In the genomic region with DNA sequence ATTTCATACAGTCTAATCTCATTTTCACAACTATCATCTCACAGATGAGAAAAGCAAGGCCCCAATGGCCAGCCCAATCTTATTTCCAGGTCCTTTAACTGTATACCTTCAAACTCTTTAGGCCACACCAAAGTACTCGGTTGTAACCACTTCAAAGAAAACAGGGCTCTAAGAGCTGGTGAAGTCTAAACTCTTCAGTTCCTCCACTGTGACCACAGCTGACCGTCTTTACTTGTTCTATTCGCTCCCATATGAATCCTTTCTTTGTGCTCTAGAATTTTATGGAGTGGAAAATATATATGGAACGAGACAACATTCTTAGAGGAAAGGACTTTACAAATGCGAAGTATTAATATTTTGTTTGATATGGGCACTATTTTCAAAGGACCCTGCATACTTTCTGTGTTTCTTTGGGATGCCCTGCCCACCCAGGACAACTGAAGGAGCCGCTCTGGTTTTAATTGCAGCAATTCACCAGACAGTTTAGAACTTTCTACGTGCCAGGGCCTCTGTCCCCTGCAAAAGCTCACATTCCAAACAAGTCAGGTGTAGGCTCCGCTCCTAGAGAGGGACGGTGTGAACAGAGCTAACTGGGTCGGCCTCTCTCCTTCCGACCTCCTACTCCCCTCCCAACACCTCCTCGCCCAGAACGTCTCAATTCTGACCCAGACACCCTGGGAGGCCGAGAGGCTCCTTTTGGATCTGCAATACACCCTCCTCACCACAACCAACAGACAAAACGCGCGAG, we compare ENCODE assay signal across 8 cellular contexts. TPM values are rescaled to one million over a fixed set of nuclear protein-coding genes. Genes with fewer than 3 reads are reported as not detected.
DNase-seq lines count a peak whose midpoint lies in the region; ATAC-seq and TF ChIP-seq lines count a peak whose summit lies in the region.

No MANE protein-coding gene starts in this region.

- H3K27me3 ChIP-seq in fibroblast of lung (ENCODE audit: control insufficient read depth, insufficient read depth, low read length): no peaks in the 10 kb centered on the region

- H3K27ac ChIP-seq in SK-N-MC (peak overlapping the region; percentile 8), fibroblast of lung (ENCODE audit: insufficient read depth, low read length) (peak overlapping the region; percentile 84)

- H3K36me3 ChIP-seq in SK-N-MC (ENCODE audit: insufficient read depth, low read length) (no peaks in the 10 kb centered on the region), fibroblast of lung (ENCODE audit: control insufficient read depth, insufficient read depth, low read length) (no peaks in the 10 kb centered on the region)

- no peaks in the 10 kb centered on the region for H3K9me3 Mint-ChIP-seq in osteocyte (ENCODE audit: unreplicated experiment)

- peak overlapping the region; percentile 92 for H3K27ac Mint-ChIP-seq in osteocyte (ENCODE audit: unreplicated experiment)

- H3K4me3 ChIP-seq in SK-N-MC: peak overlapping the region; percentile 77
- peak overlapping the region; percentile 57 to 87 (median 64) for H3K4me3 ChIP-seq in fibroblast of lung (replicated peaks in 1 of 4; ENCODE audit: control extremely low read depth in 1 of 4, insufficient read depth in 1 of 4, low read depth in 3 of 4, low read length in 4 of 4)

- ATAC-seq in GM19455 (IDR thresholded peaks at IDR 0.05; ENCODE audit: unreplicated experiment): no peak

- H3K9me3 ChIP-seq in SK-N-MC (ENCODE audit: low read depth, low read length) (no peaks in the 10 kb centered on the region), fibroblast of lung (ENCODE audit: control insufficient read depth, insufficient read depth, low read depth, low read length) (no peaks in the 10 kb centered on the region)

- peaks cover 6% of the 10 kb centered on the region for H3K79me2 ChIP-seq in fibroblast of lung (ENCODE audit: control insufficient read depth, insufficient read depth, low read length)

- H3K4me3 Mint-ChIP-seq in osteocyte (ENCODE audit: unreplicated experiment): peak overlapping the region; percentile 83

- peaks cover 67% of the 10 kb centered on the region for H3K4me1 Mint-ChIP-seq in osteocyte (ENCODE audit: unreplicated experiment)

- H3K4me1 ChIP-seq in fibroblast of lung (ENCODE audit: control insufficient read depth, extremely low read depth, insufficient read depth, low read length): peaks cover 49% of the 10 kb centered on the region

- no peak overlapping the region for H2AFZ ChIP-seq in fibroblast of lung (ENCODE audit: low read length)

- H3K4me2 ChIP-seq in fibroblast of lung (ENCODE audit: extremely low read depth, insufficient read depth, low read length): peak overlapping the region; percentile 83

- no peaks in the 10 kb centered on the region for H3K27me3 Mint-ChIP-seq in osteocyte (ENCODE audit: unreplicated experiment)

- DNase-seq in 8988T (peak; percentile 58), GM20000 (ENCODE audit: low spot score) (peak; percentile 55), SK-N-MC (ENCODE audit: low read depth, low spot score) (no peak), fibroblast of lung (ENCODE audit: low read depth in 2 of 2) (no peak), osteocyte (ENCODE audit: extremely low spot score, unreplicated experiment) (no peak), pons (ENCODE audit: low spot score) (no peak)
- no peak for DNase-seq in NK-92 treated with Interleukin-12 subunit alpha and Interleukin-12 subunit beta, amount 100 ng/mL, for 24 hours (lab: John Stamatoyannopoulos, UW)

- H3K9ac ChIP-seq in SK-N-MC (ENCODE audit: insufficient read length) (peak overlapping the region; percentile 75), fibroblast of lung (ENCODE audit: insufficient read depth, low read length) (peak overlapping the region; percentile 89)

- no peaks in the 10 kb centered on the region for H3K36me3 Mint-ChIP-seq in osteocyte (ENCODE audit: unreplicated experiment)

- TF ChIP-seq CTCF in GM20000 (IDR thresholded peaks at IDR 0.05; ENCODE audit: extremely low read depth, missing control alignments): no peak
- TF ChIP-seq CTCF in fibroblast of lung (conservative IDR thresholded peaks at IDR 0.05 in 1 of 2, IDR thresholded peaks at IDR 0.05 in 1 of 2; ENCODE audit: low read depth in 1 of 2, low read length in 2 of 2): no peak
- TF ChIP-seq CTCF in osteocyte (IDR thresholded peaks at IDR 0.05): no peak

- no peaks in the 10 kb centered on the region for H4K20me1 ChIP-seq in fibroblast of lung (ENCODE audit: control insufficient read depth, extremely low read depth, insufficient read depth, low read length)

RNA-seq across cellular contexts. Expression of gene IER5, which starts 15.7 kb away (rescaled TPM):
- total RNA-seq in fibroblast of lung (31.1 and 42.8 TPM in 2 replicates), osteocyte (29.8 and 32.2 TPM in 2 replicates)
- 19.1 and 24.2 TPM in 2 replicates for polyA plus RNA-seq in fibroblast of lung
- 26.0 and 33.9 TPM in 2 replicates for polyA plus RNA-seq in fibroblast of lung (2012)
- 8.7 and 13.4 TPM in 2 replicates for polyA minus RNA-seq in fibroblast of lung (ENCODE audit: low replicate concordance)

Comparison
In these comparisons a context has a peak if more than half of its experiments do, and no peak if none do; other contexts are left out.
1. DNase-seq: peak in 8988T (single experiment) and GM20000 (single experiment); none in SK-N-MC (single experiment), fibroblast of lung (0 of 2), osteocyte (single experiment), NK-92 treated with Interleukin-12 subunit alpha and Interleukin-12 subunit beta, amount 100 ng/mL, for 24 hours (single experiment) and pons (single experiment).